8 cellular contexts compared by ENCODE assay signal in the genomic region with DNA sequence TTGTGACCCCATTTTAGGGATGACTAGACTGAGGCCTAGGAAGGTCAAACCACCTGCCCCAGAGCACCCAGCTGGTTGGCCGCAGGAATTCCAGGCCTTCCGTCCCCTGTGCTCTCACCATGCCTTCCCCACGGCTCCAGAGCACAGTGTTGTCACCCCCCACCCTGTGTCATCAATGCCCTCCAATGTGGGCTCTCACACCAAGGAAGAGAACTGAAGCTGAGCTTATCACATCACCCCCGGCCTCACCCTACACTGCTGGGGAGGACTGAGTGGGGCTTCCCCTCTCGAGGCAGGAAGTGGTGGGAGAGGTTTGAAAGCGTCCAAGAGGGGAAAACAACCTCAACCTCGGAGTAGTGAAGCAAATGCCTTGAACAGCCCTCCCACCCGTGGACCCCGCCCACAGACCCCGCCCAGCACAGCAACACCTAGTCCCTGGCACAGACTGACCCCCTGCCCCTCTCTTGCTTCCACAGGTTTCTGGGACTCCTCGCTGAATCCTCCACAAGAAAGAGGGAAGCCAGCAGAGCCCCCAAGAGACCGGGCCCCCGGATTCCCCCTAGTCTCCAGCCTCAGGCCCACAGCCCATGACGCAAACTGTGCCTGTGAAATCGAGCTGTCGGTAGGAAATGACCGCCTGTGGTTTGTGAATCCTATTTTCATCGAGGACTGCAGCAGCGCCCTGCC.
DNase-seq lines count a peak whose midpoint lies in the region; ATAC-seq lines count a peak whose summit lies in the region.

No MANE protein-coding gene starts in this region.

- H3K9me3 ChIP-seq in duodenal mucosa (ENCODE audit: control insufficient read depth in 1 of 2, low read length in 2 of 2), result no peaks in the 10 kb centered on the region

- peaks cover 19 to 27% of the 10 kb centered on the region in 2 donors for H3K4me1 ChIP-seq in duodenal mucosa (ENCODE audit: control insufficient read depth in 1 of 2, insufficient read depth in 2 of 2, low read length in 2 of 2)

- H3K9ac ChIP-seq in duodenal mucosa (ENCODE audit: low read depth in 1 of 2, low read length in 2 of 2), result peak overlapping the region in 1 of 2 donors; percentile 6

- no peak overlapping the region for H3K4me3 ChIP-seq in duodenal mucosa (ENCODE audit: low read depth in 1 of 2, low read length in 2 of 2)

- DNase-seq in stimulated activated CD4-positive, alpha-beta T cell treated with anti-CD3 and anti-CD28 coated beads, Interleukin-15, amount 100 ng/mL, for 48 hours (ENCODE audit: low read depth in 2 of 2), result peak; percentile 75 to 79
- DNase-seq in ecto neural progenitor cell (ENCODE audit: low spot score) (no peak), NCI-H1105 (lab: John Stamatoyannopoulos, UW) (no peak), DMS114 treated with DMSO at 0.1 percent for 48 hours (lab: John Stamatoyannopoulos, UW; ENCODE audit: unreplicated experiment) (no peak)

- H3K27ac ChIP-seq in duodenal mucosa (ENCODE audit: low read depth, low read length), result peak overlapping the region; percentile 34

- ATAC-seq in GM19025 (IDR thresholded peaks at IDR 0.05; ENCODE audit: low read depth, unreplicated experiment) (peak; percentile 64), HG03103 (IDR thresholded peaks at IDR 0.05; ENCODE audit: low read depth, unreplicated experiment) (peak; percentile 68)
- ATAC-seq in activated CD4-positive, CD25-positive, alpha-beta regulatory T cell treated with anti-CD3 and anti-CD28 coated beads, Interleukin-2, amount 50 U/mL, for 24 hours, result peak; percentile 84 to 85

- H3K36me3 ChIP-seq in duodenal mucosa (ENCODE audit: control insufficient read depth in 1 of 2, insufficient read depth in 2 of 2, low read length in 2 of 2), result peaks cover 3 to 21% of the 10 kb centered on the region in 2 donors

- H3K27me3 ChIP-seq in duodenal mucosa (ENCODE audit: control insufficient read depth in 1 of 2, insufficient read depth in 2 of 2, low read length in 2 of 2), result no peaks in the 10 kb centered on the region

Comparison
In these comparisons a context has a peak if more than half of its experiments do, and no peak if none do; other contexts are left out.
1. DNase-seq: peak in stimulated activated CD4-positive, alpha-beta T cell treated with anti-CD3 and anti-CD28 coated beads, Interleukin-15, amount 100 ng/mL, for 48 hours (2 of 2); none in ecto neural progenitor cell (single experiment), NCI-H1105 (single experiment) and DMS114 treated with DMSO at 0.1 percent for 48 hours (single experiment).
2. Peak in every context shown above with its lines, with median percentiles within 50 percentile points of each other: ATAC-seq.